ENCODE assay signal across 7 cellular contexts in genomic region chr4:102868153-102868781, GRCh38. TPM values are rescaled to one million over a fixed set of nuclear protein-coding genes. Genes with fewer than 3 reads are reported as not detected.
DNase-seq lines count a peak whose midpoint lies in the region; ATAC-seq and TF ChIP-seq lines count a peak whose summit lies in the region.

No MANE protein-coding gene starts in this region.

- peak overlapping the region; percentile 99 for H3K27ac Mint-ChIP-seq in chondrocyte (ENCODE audit: unreplicated experiment)

- peaks cover 4 to 6% of the 10 kb centered on the region in 2 donors for H3K4me1 ChIP-seq in mucosa of rectum (ENCODE audit: control insufficient read depth in 2 of 2, insufficient read depth in 2 of 2, low read length in 2 of 2)
- H3K4me1 ChIP-seq in thoracic aorta (ENCODE audit: control insufficient read depth in 1 of 2, low read depth in 2 of 2): peaks cover 6 to 14% of the 10 kb centered on the region in 2 donors

- DNase-seq in RPMI8226 (peak; percentile 9), chondrocyte (ENCODE audit: low spot score) (no peak), thoracic aorta (ENCODE audit: low spot score) (no peak)

- peak overlapping the region; percentile 83 for H3K4me3 Mint-ChIP-seq in chondrocyte (ENCODE audit: unreplicated experiment)

- no peaks in the 10 kb centered on the region for H3K9me3 Mint-ChIP-seq in chondrocyte (ENCODE audit: low read depth)

- no peaks in the 10 kb centered on the region for H3K27me3 Mint-ChIP-seq in chondrocyte (ENCODE audit: low read depth)

- no peaks in the 10 kb centered on the region for H3K36me3 ChIP-seq in mucosa of rectum (ENCODE audit: control insufficient read depth in 2 of 2, insufficient read depth in 2 of 2, low read length in 2 of 2)
- H3K36me3 ChIP-seq in thoracic aorta: no peaks in the 10 kb centered on the region

- peaks cover 38% of the 10 kb centered on the region for H3K4me1 Mint-ChIP-seq in chondrocyte (ENCODE audit: low read depth)

- H3K27me3 ChIP-seq in mucosa of rectum (ENCODE audit: control insufficient read depth in 2 of 2, insufficient read depth in 2 of 2, low read length in 2 of 2) (no peaks in the 10 kb centered on the region), thoracic aorta (replicated peaks; ENCODE audit: insufficient read depth) (no peaks in the 10 kb centered on the region)

- H3K4me3 ChIP-seq in mucosa of rectum (ENCODE audit: low read length in 2 of 2): peak overlapping the region; percentile 95
- peak overlapping the region; percentile 89 for H3K4me3 ChIP-seq in thoracic aorta

- H3K27ac ChIP-seq in mucosa of rectum (ENCODE audit: low read depth in 2 of 2, low read length in 2 of 2) (peak overlapping the region; percentile 95 to 99), thoracic aorta (peak overlapping the region; percentile 97 to 99)

- ATAC-seq in GM21576 (IDR thresholded peaks at IDR 0.05; ENCODE audit: unreplicated experiment) (peak; percentile 46), thoracic aorta (ENCODE audit: insufficient number of reproducible peaks, low FRiP score, low read depth) (peak; percentile 77), HG02610 (IDR thresholded peaks at IDR 0.05; ENCODE audit: unreplicated experiment) (no peak), GM18873 (IDR thresholded peaks at IDR 0.05; ENCODE audit: low FRiP score, unreplicated experiment) (no peak)

- no peaks in the 10 kb centered on the region for H3K36me3 Mint-ChIP-seq in chondrocyte (ENCODE audit: low read depth)

- peak overlapping the region; percentile 88 to 95 for H3K9ac ChIP-seq in mucosa of rectum (ENCODE audit: low read depth in 1 of 2, low read length in 2 of 2)

- TF ChIP-seq CTCF in chondrocyte (IDR thresholded peaks at IDR 0.05) (no peak), thoracic aorta (IDR thresholded peaks at IDR 0.05) (no peak)

- H3K9me3 ChIP-seq in mucosa of rectum (ENCODE audit: control insufficient read depth in 2 of 2, low read length in 2 of 2): no peaks in the 10 kb centered on the region
- H3K9me3 ChIP-seq in thoracic aorta: no peaks in the 10 kb centered on the region

RNA-seq across cellular contexts. Expression of gene CISD2, which starts 0.5 kb away (rescaled TPM):
- total RNA-seq in chondrocyte (20.7 to 30.9 TPM (median 29.7 TPM) in 3 replicates), thoracic aorta (10 to 100 TPM in 1 of 2 donors, 1 to 10 TPM in 1; 4.9 to 10.2 TPM)

RNA-seq across cellular contexts. Expression of gene UBE2D3, which starts 40.9 kb away (rescaled TPM):
- total RNA-seq in chondrocyte (227 to 235 TPM (median 234 TPM) in 3 replicates), thoracic aorta (100 to 1,000 TPM; 245 to 376 TPM)

Comparison
In these comparisons a context has a peak if more than half of its experiments do, and no peak if none do; other contexts are left out.
1. ATAC-seq: peak in GM21576 (single experiment) and thoracic aorta (single experiment); none in HG02610 (single experiment) and GM18873 (single experiment).